In genomic region chr17:66492500-66493123, GRCh38 we compare ENCODE assay signal across 13 cellular contexts.
DNase-seq lines count a peak whose midpoint lies in the region; ATAC-seq, FAIRE-seq and TF ChIP-seq lines count a peak whose summit lies in the region.
"Had no signal": no experiment of that assay in that cellular context is flagged by ENCODE, and none has a peak within 500 bp of the region (broad histone marks: within the 10 kb centered on the region; RNA-seq: fewer than 3 reads in every experiment).

No MANE protein-coding gene starts in this region.

- H3F3A ChIP-seq in SK-N-SH (replicated peaks; ENCODE audit: insufficient read depth), result peaks cover 50% of the 10 kb centered on the region

- peak overlapping the region; percentile 69 for H3K4me2 ChIP-seq in A549
- peak overlapping the region; percentile 72 for H3K4me2 ChIP-seq in SK-N-SH

- no peaks in the 10 kb centered on the region for H3K9me2 ChIP-seq in SK-N-SH

- CTCF ChIA-PET in A549 (lab: Yijun Ruan, JAX), result no interaction called here
- CTCF ChIA-PET in HEK293 (lab: Yijun Ruan, JAX), result no interaction called here
- CTCF ChIA-PET in SK-N-SH (lab: Yijun Ruan, JAX), result interaction anchor here (0.8 to 2.1 kb wide), 6 partner anchors 9 to 1261 kb away, joined by 3 to 7 read pairs (median 3); no protein-coding TSS in a partner anchor

- H4K20me1 ChIP-seq in SK-N-SH (ENCODE audit: insufficient read depth), result 0 out of 2 replicates have a peak, but pooled peaks cover under 1% of the 10 kb centered on the region

- H3K79me2 ChIP-seq in SK-N-SH (ENCODE audit: insufficient read depth), result peaks cover 87% of the 10 kb centered on the region

- peak overlapping the region; percentile 68 to 82 for H3K27ac ChIP-seq in A549
- H3K27ac ChIP-seq in HEK293 (ENCODE audit: extremely low read depth, low read depth, low read length), result no peak overlapping the region
- peak overlapping the region; percentile 50 to 94 for H3K27ac ChIP-seq in SK-N-SH (ENCODE audit: low read depth in 2 of 2, low read length in 1 of 2)
- H3K27ac ChIP-seq: body of pancreas had no signal

- TF ChIP-seq CTCF in A549 (IDR thresholded peaks at IDR 0.05) (no peak), HEK293 (tag by site-specific recombination; IDR thresholded peaks at IDR 0.05) (no peak), SK-N-SH (IDR thresholded peaks at IDR 0.05) (no peak), fibroblast of pulmonary artery (IDR thresholded peaks at IDR 0.05; ENCODE audit: low read length, missing control alignments) (no peak)

- no peak for FAIRE-seq in A549 (lab: Jason Lieb, UNC)
- FAIRE-seq: endometrium, G401.6 had no signal

- TF ChIP-seq POLR2A in A549 (IDR thresholded peaks at IDR 0.05; ENCODE audit: low read length), result no peak

- H3K4me3 ChIP-seq in A549, result no peak overlapping the region
- no peak overlapping the region for H3K4me3 ChIP-seq in HEK293 (ENCODE audit: low read depth, low read length)
- H3K4me3 ChIP-seq in SK-N-SH (ENCODE audit: low read depth in 2 of 2, low read length in 1 of 2), result no peak overlapping the region
- H3K4me3 ChIP-seq in fibroblast of pulmonary artery (replicated peaks; ENCODE audit: low read depth, low read length), result no peak overlapping the region
- H3K4me3 ChIP-seq: body of pancreas, lung had no signal

- no peaks in the 10 kb centered on the region for H3K27me3 ChIP-seq in SK-N-SH (ENCODE audit: insufficient read depth)
- H3K27me3 ChIP-seq: body of pancreas had no signal

- 62% methylated on average over 7 of the region's 7 CpGs for WGBS in A549 (ENCODE audit: missing lambda C conversion rate)
- 23% methylated on average over 7 of the region's 7 CpGs for whole genome bisulfite sequencing in SK-N-SH (ENCODE audit: low lambda C conversion rate)

- H3K36me3 ChIP-seq in HEK293 (ENCODE audit: control insufficient read depth in 2 of 2, insufficient read depth in 1 of 2, low read length in 2 of 2) (no peaks in the 10 kb centered on the region), SK-N-SH (replicated peaks in 1 of 2; ENCODE audit: control insufficient read depth in 1 of 2, insufficient read depth in 2 of 2, low read length in 1 of 2) (peaks cover 2 to 25% of the 10 kb centered on the region in 2 experiments)

- TF ChIP-seq EP300 in A549 (IDR thresholded peaks at IDR 0.05), result no peak
- peak in 1 of 2 experiments; percentile 51; a peak in 3 of 4 replicates for TF ChIP-seq EP300 in SK-N-SH (IDR thresholded peaks at IDR 0.05; ENCODE audit: borderline replicate concordance in 1 of 2, low read depth in 1 of 2, low read length in 1 of 2)

- H3K9me3 ChIP-seq in A549 (no peaks in the 10 kb centered on the region), HEK293 (ENCODE audit: control insufficient read depth, insufficient read depth, low read depth, low read length) (no peaks in the 10 kb centered on the region), SK-N-SH (no peaks in the 10 kb centered on the region)
- H3K9me3 ChIP-seq: body of pancreas had no signal

- H3K9ac ChIP-seq in SK-N-SH, result peak overlapping the region; percentile 58; the same call in 1 of the 2 replicates

- POLR2A ChIA-PET in A549 (lab: Yijun Ruan, JAX), result no interaction called here
- POLR2A ChIA-PET in HEK293 (lab: Yijun Ruan, JAX), result no interaction called here
- POLR2A ChIA-PET in SK-N-SH (lab: Yijun Ruan, JAX), result no interaction called here

- ATAC-seq in A549 (peak in 1 of 2 experiments; percentile 46; a peak in 3 of 6 replicates), GM19452 (IDR thresholded peaks at IDR 0.05; ENCODE audit: unreplicated experiment) (no peak)
- ATAC-seq: body of pancreas had no signal

- no peak overlapping the region for H2AFZ ChIP-seq in SK-N-SH (ENCODE audit: low read depth)

- TF ChIP-seq RAD21 in A549 (conservative IDR thresholded peaks at IDR 0.05 in 1 of 2, IDR thresholded peaks at IDR 0.05 in 1 of 2) (no peak), SK-N-SH (IDR thresholded peaks at IDR 0.05; ENCODE audit: low read length) (no peak; the same call in 1 of the 2 replicates)

- H3K4me1 ChIP-seq in A549, result peaks cover 55% of the 10 kb centered on the region
- peaks cover 11% of the 10 kb centered on the region for H3K4me1 ChIP-seq in HEK293 (ENCODE audit: control insufficient read depth, insufficient read depth, low read length)
- peaks cover 20 to 44% of the 10 kb centered on the region in 2 experiments for H3K4me1 ChIP-seq in SK-N-SH (ENCODE audit: control insufficient read depth in 1 of 2, insufficient read depth in 2 of 2, low read depth in 1 of 2, low read length in 1 of 2)

- DNase-seq in A549 (ENCODE audit: low read depth in 1 of 2, low spot score in 1 of 2), result no peak
- DNase-seq in SK-N-SH, result peak; percentile 54
- peak; percentile 31 for DNase-seq in fibroblast of pulmonary artery (ENCODE audit: low read depth)
- no peak for DNase-seq in activated CD8-positive, alpha-beta memory T cell treated with anti-CD3 and anti-CD28 coated beads, Interleukin-2, amount 50 U/mL, for 48 hours
- DNase-seq in HK-2 (ENCODE audit: unreplicated experiment), result no peak
- DNase-seq in NCI-H2171 treated with DMSO at 0.1 percent for 48 hours (lab: John Stamatoyannopoulos, UW), result no peak
- DNase-seq: body of pancreas, NCI-H446 treated with DMSO at 0.1 percent for 48 hours had no signal

TF ChIP-seq in A549, 52 proteins besides CTCF, POLR2A, EP300 and RAD21:
- TF ChIP-seq CHD2 (IDR thresholded peaks at IDR 0.05; ENCODE audit: low read length, partially characterized antibody) (no peak), CEBPB (IDR thresholded peaks at IDR 0.05) (peak in 1 of 2 experiments; percentile 29; a peak in 1 of 4 replicates), USF2 (IDR thresholded peaks at IDR 0.05) (no peak)

TF ChIP-seq in HEK293, 187 proteins besides CTCF, POLR2A, EP300 and RAD21:
- TF ChIP-seq, protein P1, sequence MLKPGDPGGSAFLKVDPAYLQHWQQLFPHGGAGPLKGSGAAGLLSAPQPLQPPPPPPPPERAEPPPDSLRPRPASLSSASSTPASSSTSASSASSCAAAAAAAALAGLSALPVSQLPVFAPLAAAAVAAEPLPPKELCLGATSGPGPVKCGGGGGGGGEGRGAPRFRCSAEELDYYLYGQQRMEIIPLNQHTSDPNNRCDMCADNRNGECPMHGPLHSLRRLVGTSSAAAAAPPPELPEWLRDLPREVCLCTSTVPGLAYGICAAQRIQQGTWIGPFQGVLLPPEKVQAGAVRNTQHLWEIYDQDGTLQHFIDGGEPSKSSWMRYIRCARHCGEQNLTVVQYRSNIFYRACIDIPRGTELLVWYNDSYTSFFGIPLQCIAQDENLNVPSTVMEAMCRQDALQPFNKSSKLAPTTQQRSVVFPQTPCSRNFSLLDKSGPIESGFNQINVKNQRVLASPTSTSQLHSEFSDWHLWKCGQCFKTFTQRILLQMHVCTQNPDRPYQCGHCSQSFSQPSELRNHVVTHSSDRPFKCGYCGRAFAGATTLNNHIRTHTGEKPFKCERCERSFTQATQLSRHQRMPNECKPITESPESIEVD (tag by site-specific recombination; IDR thresholded peaks at IDR 0.05), result 0 out of 2 replicates have a peak, but pooled peaks have one; percentile 19
- TF ChIP-seq ZNF391 (tag by site-specific recombination; IDR thresholded peaks at IDR 0.05; ENCODE audit: borderline replicate concordance, low read depth), result no peak

TF ChIP-seq in SK-N-SH, 30 proteins besides CTCF, POLR2A, EP300 and RAD21 (continues in another document):
- TF ChIP-seq POLR2AphosphoS5 (IDR thresholded peaks at IDR 0.05; ENCODE audit: low read depth, low read length), result 0 out of 2 replicates have a peak, but pooled peaks have one; percentile 22
- TF ChIP-seq MEF2A (IDR thresholded peaks at IDR 0.05; ENCODE audit: borderline replicate concordance, low read depth), result no peak
- no peak; the same call in 1 of the 2 replicates for TF ChIP-seq GATA2 (CRISPR knock-in tag; IDR thresholded peaks at IDR 0.05)
- peak; percentile 73 for TF ChIP-seq PBX3 (IDR thresholded peaks at IDR 0.05)
- no peak for TF ChIP-seq TCF12 (IDR thresholded peaks at IDR 0.05)
- TF ChIP-seq GABPA (IDR thresholded peaks at IDR 0.05; ENCODE audit: low read depth), result no peak
- TF ChIP-seq RFX5 (IDR thresholded peaks at IDR 0.05; ENCODE audit: low read length), result no peak
- TF ChIP-seq MXI1 (IDR thresholded peaks at IDR 0.05; ENCODE audit: low read depth, low read length), result no peak
- no peak for TF ChIP-seq USF2 (IDR thresholded peaks at IDR 0.05; ENCODE audit: borderline replicate concordance, low read depth, low read length)
- no peak for TF ChIP-seq NRF1 (IDR thresholded peaks at IDR 0.05; ENCODE audit: low read depth, low read length)
- peak; percentile 36; the same call in 1 of the 2 replicates for TF ChIP-seq MAX (IDR thresholded peaks at IDR 0.05; ENCODE audit: low read depth)

Comparison
In these comparisons a context has a peak if more than half of its experiments do, and no peak if none do; other contexts are left out.
1. DNase-seq: peak in SK-N-SH (single experiment) and fibroblast of pulmonary artery (single experiment); none in A549 (0 of 2), activated CD8-positive, alpha-beta memory T cell treated with anti-CD3 and anti-CD28 coated beads, Interleukin-2, amount 50 U/mL, for 48 hours (single experiment), HK-2 (single experiment) and NCI-H2171 treated with DMSO at 0.1 percent for 48 hours (single experiment).